In genomic region chr9:14671327-14671840, GRCh38 we compare ENCODE assay signal across 23 cellular contexts. TPM values are rescaled to one million over a fixed set of nuclear protein-coding genes. Genes with fewer than 3 reads are reported as not detected.
DNase-seq lines count a peak whose midpoint lies in the region; ATAC-seq, FAIRE-seq and TF ChIP-seq lines count a peak whose summit lies in the region.
"Had no signal": no experiment of that assay in that cellular context is flagged by ENCODE, and none has a peak within 500 bp of the region (broad histone marks: within the 10 kb centered on the region; RNA-seq: fewer than 3 reads in every experiment).

No MANE protein-coding gene starts in this region.

- no peaks in the 10 kb centered on the region for H3K9me3 Mint-ChIP-seq in activated CD4-positive, alpha-beta T cell treated with anti-CD3 and anti-CD28 coated beads for 36 hours (ENCODE audit: low read depth)
- H3K9me3 Mint-ChIP-seq: CD4-positive, alpha-beta memory T cell had no signal

- ATAC-seq in activated CD4-positive, alpha-beta T cell treated with anti-CD3 and anti-CD28 coated beads for 36 hours: peak; percentile 75
- ATAC-seq in PC-3: no peak
- ATAC-seq in GM21825 (IDR thresholded peaks at IDR 0.05; ENCODE audit: unreplicated experiment): no peak

- POLR2A ChIA-PET in activated CD4-positive, alpha-beta T cell treated with anti-CD3 and anti-CD28 coated beads for 36 hours (lab: Charles Lee): no interaction called here
- POLR2A ChIA-PET in PC-3 (lab: Charles Lee; ENCODE audit: unreplicated experiment): no interaction called here

- DNase-seq in activated CD4-positive, alpha-beta T cell treated with anti-CD3 and anti-CD28 coated beads for 36 hours: no peak
- no peak for DNase-seq in activated CD4-positive, alpha-beta T cell treated with anti-CD3 and anti-CD28 coated beads, Interleukin-2, amount 50 U/mL, for 1 hour
- DNase-seq in PC-3 (no peak), fibroblast of pulmonary artery (ENCODE audit: low read depth) (peak; percentile 31), COR-L47 (lab: John Stamatoyannopoulos, UW) (no peak), DMS53 (lab: John Stamatoyannopoulos, UW) (no peak)
- DNase-seq: Calu3; CD4-positive, alpha-beta memory T cell; NCI-H1417 treated with DMSO at 0.1 percent for 48 hours; NCI-H187 treated with DMSO at 0.1 percent for 48 hours; NCI-H2227 treated with DMSO at 0.1 percent for 48 hours; NCI-H510A treated with DMSO at 0.1 percent for 48 hours; NCI-H774; SHP77 had no signal

- H3F3A ChIP-seq in PC-3 (ENCODE audit: low read length, unreplicated experiment): no peaks in the 10 kb centered on the region

- no peak overlapping the region for H3K27ac Mint-ChIP-seq in activated CD4-positive, alpha-beta T cell treated with anti-CD3 and anti-CD28 coated beads for 36 hours

- H3K9me3 ChIP-seq in PC-3 (ENCODE audit: low read length): no peaks in the 10 kb centered on the region

- CTCF ChIA-PET in activated CD4-positive, alpha-beta T cell treated with anti-CD3 and anti-CD28 coated beads for 36 hours (lab: Charles Lee): no interaction called here
- CTCF ChIA-PET in PC-3 (lab: Charles Lee): no interaction called here

- H3K4me1 Mint-ChIP-seq in activated CD4-positive, alpha-beta T cell treated with anti-CD3 and anti-CD28 coated beads for 36 hours: peaks cover 13% of the 10 kb centered on the region

- FAIRE-seq in A204.1 (lab: Jason Lieb, UNC): peak; percentile 75

- no peak overlapping the region for H2AFZ ChIP-seq in PC-3 (ENCODE audit: low read length)

- 0 out of 2 replicates have a peak overlapping the region, but pooled peaks have one; percentile 16 for H3K4me2 ChIP-seq in PC-3 (ENCODE audit: low read length)
- H3K4me2 ChIP-seq: BLaER1, KMS-11 had no signal

- no peaks in the 10 kb centered on the region for H3K36me3 ChIP-seq in PC-3 (ENCODE audit: low read depth, low read length)

- H3K27me3 ChIP-seq in PC-3 (ENCODE audit: low read length): no peaks in the 10 kb centered on the region
- H3K27me3 ChIP-seq: BLaER1 had no signal

- H3K9me2 ChIP-seq in PC-3 (replicated peaks; ENCODE audit: low read length): no peaks in the 10 kb centered on the region

- no peak overlapping the region for H3K27ac ChIP-seq in PC-3 (ENCODE audit: low read length)
- H3K27ac ChIP-seq: 22Rv1, BLaER1, HL-60, KMS-11 had no signal

- TF ChIP-seq CTCF in PC-3 (conservative IDR thresholded peaks at IDR 0.05; ENCODE audit: low read depth, low read length) (no peak), fibroblast of pulmonary artery (IDR thresholded peaks at IDR 0.05; ENCODE audit: low read length, missing control alignments) (no peak)

- H3K4me3 ChIP-seq in PC-3 (ENCODE audit: low read length): no peak overlapping the region
- no peak overlapping the region for H3K4me3 ChIP-seq in fibroblast of pulmonary artery (replicated peaks; ENCODE audit: low read depth, low read length)
- H3K4me3 ChIP-seq: BLaER1 had no signal

- H3K27me3 Mint-ChIP-seq in activated CD4-positive, alpha-beta T cell treated with anti-CD3 and anti-CD28 coated beads for 36 hours: no peaks in the 10 kb centered on the region
- H3K27me3 Mint-ChIP-seq: CD4-positive, alpha-beta memory T cell had no signal

- H3K4me1 ChIP-seq in PC-3 (ENCODE audit: insufficient read depth, low read length): peaks cover 11% of the 10 kb centered on the region
- H3K4me1 ChIP-seq: BLaER1 had no signal

- H3K36me3 Mint-ChIP-seq in activated CD4-positive, alpha-beta T cell treated with anti-CD3 and anti-CD28 coated beads for 36 hours (ENCODE audit: low read depth): peaks cover 6% of the 10 kb centered on the region

- no peak overlapping the region for H3K9ac ChIP-seq in PC-3 (ENCODE audit: low read length)
- H3K9ac ChIP-seq: BLaER1, KMS-11 had no signal

- intact Hi-C loops in activated CD4-positive, alpha-beta T cell treated with anti-CD3 and anti-CD28 coated beads for 36 hours (cut with DNase I, micrococcal nuclease): no loop called here
- intact Hi-C loops in PC-3 (cut with micrococcal nuclease): no loop called here

- H4K20me1 ChIP-seq in PC-3 (ENCODE audit: low read length): no peaks in the 10 kb centered on the region
- H4K20me1 ChIP-seq: BLaER1 had no signal

- no TSS peak for BruUV-seq in PC-3 (replicated peaks; lab: Mats Ljungman, UMichigan)

- no peak overlapping the region for H3K4me3 Mint-ChIP-seq in activated CD4-positive, alpha-beta T cell treated with anti-CD3 and anti-CD28 coated beads for 36 hours
- H3K4me3 Mint-ChIP-seq: CD4-positive, alpha-beta memory T cell had no signal

- no peaks in the 10 kb centered on the region for H3K79me2 ChIP-seq in PC-3 (ENCODE audit: low read length)

RNA-seq across cellular contexts. Expression of gene ZDHHC21, which starts 21.8 kb away (rescaled TPM):
- 1 to 10 TPM; 5.1 TPM for total RNA-seq in activated CD4-positive, alpha-beta T cell treated with anti-CD3 and anti-CD28 coated beads for 36 hours
- 6.2 and 7.6 TPM in 2 replicates for total RNA-seq in PC-3 (2014; rRNA removed)

RNA-seq across cellular contexts. Expression of gene CER1, which starts 51.1 kb away (rescaled TPM):
- total RNA-seq in activated CD4-positive, alpha-beta T cell treated with anti-CD3 and anti-CD28 coated beads for 36 hours: not detected
- not detected in 2 replicates for total RNA-seq in PC-3 (2014; rRNA removed)
- total RNA-seq: Calu3; CD4-positive, alpha-beta memory T cell; HT1080; OCI-LY7; RPMI7951 had no signal
